Comparison of ENCODE assay signal across 21 cellular contexts in the genomic region with DNA sequence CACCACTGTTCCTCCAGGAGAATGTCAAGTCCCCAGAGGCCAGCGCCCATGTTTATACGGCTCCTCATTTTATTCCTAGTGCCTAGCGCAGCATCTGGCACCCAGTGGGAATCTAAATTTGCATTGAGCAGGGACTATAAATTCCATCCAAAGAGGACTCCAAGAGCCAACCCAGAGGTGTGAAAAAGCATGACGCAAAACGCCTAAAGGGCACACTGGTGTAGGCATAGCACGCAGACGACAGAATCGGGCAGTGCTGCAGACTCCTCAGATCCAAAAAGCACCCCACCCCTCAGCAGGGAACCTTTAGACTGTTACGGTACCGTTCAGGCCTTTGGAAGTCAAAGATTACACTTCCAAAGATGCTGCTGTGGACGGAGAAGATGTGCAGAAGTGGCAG. TPM values are rescaled to one million over a fixed set of nuclear protein-coding genes. Genes with fewer than 3 reads are reported as not detected.
"Had no signal": no experiment of that assay in that cellular context is flagged by ENCODE, and none has a peak within 500 bp of the region (broad histone marks: within the 10 kb centered on the region; RNA-seq: fewer than 3 reads in every experiment).

No MANE protein-coding gene starts in this region.

- DNase-seq: cerebellar nuclear complex; erythroblast; foreskin melanocyte; kidney; left colon; mammary epithelial cell; natural killer cell; nucleus accumbens; spleen; stimulated activated CD4-positive, alpha-beta T cell treated with anti-CD3 and anti-CD28 coated beads, Interleukin-15, amount 100 ng/mL, for 24 hours; stimulated activated CD4-positive, alpha-beta T cell treated with anti-CD3 and anti-CD28 coated beads, Interleukin-1b, Interleukin-23, amount 100 ng/mL, for 48 hours; stimulated activated CD4-positive, alpha-beta T cell treated with anti-CD3 and anti-CD28 coated beads, Interleukin-4, amount 100 ng/mL, for 24 hours; stimulated activated naive B cell treated with anti-CD40 and anti-IgM and Interleukin-4, amounts not matched to agents 10 μg/mL and 1 μg/mL and 100 μg/mL, for 72 hours; stimulated activated naive CD8-positive, alpha-beta T cell treated with anti-CD3 and anti-CD28 coated beads, Interleukin-15, amount 100 ng/mL, for 72 hours had no signal

- ATAC-seq: left colon; natural killer cell; sciatic nerve; stimulated activated naive B cell treated with anti-CD40 and anti-IgM and Interleukin-4, amounts not matched to agents 10 μg/mL and 1 μg/mL and 100 μg/mL, for 72 hours; stimulated activated naive CD8-positive, alpha-beta T cell treated with anti-CD3 and anti-CD28 coated beads, Interleukin-15, amount 100 ng/mL, for 72 hours had no signal

RNA-seq across cellular contexts. Expression of a gene that starts 19.5 kb away (rescaled TPM):
- total RNA-seq: endothelial cell of umbilical vein, hepatocyte, mucosa of gallbladder, myocyte, pulmonary artery endothelial cell, sciatic nerve, skeletal muscle tissue had no signal
- polyA plus RNA-seq: endothelial cell of umbilical vein, hepatocyte, mammary epithelial cell had no signal
